In the genomic region with DNA sequence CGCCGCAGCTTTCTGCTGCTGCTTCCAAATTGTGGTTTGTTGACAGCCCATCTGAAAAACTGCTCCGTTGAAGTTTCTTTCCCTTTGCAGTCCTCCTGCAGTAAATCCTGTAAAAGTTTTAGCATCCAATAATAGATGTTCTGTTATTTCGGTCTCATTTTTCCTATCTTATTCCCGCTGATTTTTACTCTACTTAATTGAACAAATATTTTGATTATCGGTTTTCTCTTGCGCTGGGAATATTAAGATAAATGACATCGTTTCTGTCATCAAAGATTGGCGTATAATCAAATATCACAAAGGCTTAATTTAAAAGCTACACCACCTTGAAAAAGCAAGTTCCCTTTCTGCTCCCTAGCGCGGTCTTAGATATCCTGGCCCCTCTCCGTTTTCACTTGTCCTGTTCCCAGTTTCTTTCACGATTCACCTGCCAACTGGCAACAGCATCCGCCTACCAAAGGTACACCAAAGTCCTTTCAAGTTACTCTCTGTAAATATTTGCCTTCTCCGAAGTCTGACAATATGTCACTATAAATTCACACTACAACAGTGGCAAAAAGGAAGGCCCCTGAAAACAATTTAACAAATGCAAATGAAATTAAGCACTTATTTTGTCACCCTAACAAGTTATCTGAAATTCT, we compare ENCODE assay signal across 8 cellular contexts. TPM values are rescaled to one million over a fixed set of nuclear protein-coding genes. Genes with fewer than 3 reads are reported as not detected.
DNase-seq lines count a peak whose midpoint lies in the region; ATAC-seq and TF ChIP-seq lines count a peak whose summit lies in the region.

No MANE protein-coding gene starts in this region.

- H3K27ac Mint-ChIP-seq in activated naive CD8-positive, alpha-beta T cell treated with anti-CD3 and anti-CD28 coated beads, Interleukin-2, amount 50 U/mL, for 24 hours: peak overlapping the region; percentile 90

- DNase-seq in BE2C: no peak
- no peak for DNase-seq in HL-60 (ENCODE audit: low read depth in 1 of 2, low spot score in 1 of 2)
- DNase-seq in activated naive CD8-positive, alpha-beta T cell treated with anti-CD3 and anti-CD28 coated beads, Interleukin-2, amount 50 U/mL, for 24 hours: no peak
- DNase-seq in left colon: peak; percentile 58 to 70
- DNase-seq in superior temporal gyrus (ENCODE audit: extremely low spot score): peak; percentile 46
- DNase-seq in GM13977 (ENCODE audit: low spot score): no peak
- DNase-seq in stimulated activated CD4-positive, alpha-beta T cell treated with anti-CD3 and anti-CD28 coated beads, Interleukin-15, amount 100 ng/mL, for 24 hours: no peak
- DNase-seq in NCI-H2107 (lab: John Stamatoyannopoulos, UW): no peak

- intact Hi-C loops in left colon (cut with DNase I, micrococcal nuclease): no loop called here

- in situ Hi-C loops in GM13977 (cut with MboI; ENCODE audit: low pct_unique_long_range_greater_than_20kb, low sequenced_read_pairs, unreplicated experiment): no loop called here

- H3K27ac ChIP-seq in HL-60 (replicated peaks): peak overlapping the region; percentile 87

- H3K27me3 ChIP-seq in BE2C (no peaks in the 10 kb centered on the region), HL-60 (ENCODE audit: insufficient read depth, poor library complexity, severe bottlenecking) (no peaks in the 10 kb centered on the region)

- H3K27me3 Mint-ChIP-seq in activated naive CD8-positive, alpha-beta T cell treated with anti-CD3 and anti-CD28 coated beads, Interleukin-2, amount 50 U/mL, for 24 hours: no peaks in the 10 kb centered on the region

- peaks cover 3% of the 10 kb centered on the region for H3K4me1 ChIP-seq in BE2C

- no peaks in the 10 kb centered on the region for H3K9me3 Mint-ChIP-seq in activated naive CD8-positive, alpha-beta T cell treated with anti-CD3 and anti-CD28 coated beads, Interleukin-2, amount 50 U/mL, for 24 hours

- H3K36me3 Mint-ChIP-seq in activated naive CD8-positive, alpha-beta T cell treated with anti-CD3 and anti-CD28 coated beads, Interleukin-2, amount 50 U/mL, for 24 hours (ENCODE audit: low read depth): no peaks in the 10 kb centered on the region

- peaks cover 46% of the 10 kb centered on the region for H3K4me1 Mint-ChIP-seq in activated naive CD8-positive, alpha-beta T cell treated with anti-CD3 and anti-CD28 coated beads, Interleukin-2, amount 50 U/mL, for 24 hours

- no peak for ATAC-seq in activated naive CD8-positive, alpha-beta T cell treated with anti-CD3 and anti-CD28 coated beads, Interleukin-2, amount 50 U/mL, for 24 hours
- ATAC-seq in left colon: peak; percentile 52

- no peaks in the 10 kb centered on the region for H3K9me3 ChIP-seq in BE2C

- TF ChIP-seq CTCF in BE2C (IDR thresholded peaks at IDR 0.05; ENCODE audit: low read depth, low read length) (no peak), HL-60 (IDR thresholded peaks at IDR 0.05; ENCODE audit: insufficient read depth, low read length) (no peak), GM13977 (IDR thresholded peaks at IDR 0.05; ENCODE audit: extremely low read depth, insufficient read depth, missing control alignments) (no peak)

- H3K4me3 ChIP-seq in BE2C (ENCODE audit: low read depth, low read length) (peak overlapping the region; percentile 77), HL-60 (replicated peaks; ENCODE audit: insufficient read depth, low read length) (peak overlapping the region; percentile 59)

- peak overlapping the region; percentile 89 for H3K4me3 Mint-ChIP-seq in activated naive CD8-positive, alpha-beta T cell treated with anti-CD3 and anti-CD28 coated beads, Interleukin-2, amount 50 U/mL, for 24 hours

- no peaks in the 10 kb centered on the region for H3K36me3 ChIP-seq in BE2C

RNA-seq across cellular contexts. Expression of gene STRN, which starts 1.0 kb away (rescaled TPM):
- 6.2 TPM for polyA plus RNA-seq in BE2C (2012; ENCODE audit: insufficient read depth, insufficient read length, low read depth)
- 10 to 100 TPM; 36.8 to 45.8 TPM for total RNA-seq in left colon

Comparison
In these comparisons a context has a peak if more than half of its experiments do, and no peak if none do; other contexts are left out.
1. DNase-seq: peak in left colon (2 of 2) and superior temporal gyrus (single experiment); none in BE2C (single experiment), HL-60 (0 of 2), activated naive CD8-positive, alpha-beta T cell treated with anti-CD3 and anti-CD28 coated beads, Interleukin-2, amount 50 U/mL, for 24 hours (single experiment), GM13977 (single experiment), stimulated activated CD4-positive, alpha-beta T cell treated with anti-CD3 and anti-CD28 coated beads, Interleukin-15, amount 100 ng/mL, for 24 hours (single experiment) and NCI-H2107 (single experiment).